In genomic region chr12:120014381-120014735, GRCh38 we compare ENCODE assay signal across 7 cellular contexts. TPM values are rescaled to one million over a fixed set of nuclear protein-coding genes. Genes with fewer than 3 reads are reported as not detected.
DNase-seq lines count a peak whose midpoint lies in the region; ATAC-seq lines count a peak whose summit lies in the region.
"Not testable (repeated sequence)": the region's sequence is repeated elsewhere in the genome, so short reads cannot be mapped to it uniquely, and the experiment has no call there.

No MANE protein-coding gene starts in this region.

- peak overlapping the region in 2 of 4 donors; percentile 12 to 37 for H3K4me3 Mint-ChIP-seq in IgD-negative memory B cell
- peak overlapping the region; percentile 57 for H3K4me3 Mint-ChIP-seq in T-helper 1 cell treated with Interleukin-12 subunit alpha and Interleukin-12 subunit beta and Interleukin-4 antibody, amounts not matched to agents 30 μg/mL and 1 μg/mL, for 36 hours
- H3K4me3 Mint-ChIP-seq in activated CD4-positive, alpha-beta memory T cell treated with anti-CD3 and anti-CD28 coated beads, Interleukin-2, amount 10 ng/mL, durations not matched to agents 7 days and 5 days: peak overlapping the region; percentile 12
- peak overlapping the region; percentile 80 for H3K4me3 Mint-ChIP-seq in activated T-helper 17 cell treated with anti-CD3 and anti-CD28 coated beads, Interleukin-2, amount 50 U/mL, for 72 hours
- peak overlapping the region; percentile 55 for H3K4me3 Mint-ChIP-seq in activated naive CD8-positive, alpha-beta T cell treated with anti-CD3 and anti-CD28 coated beads, Interleukin-2, amount 10 ng/mL, durations not matched to agents 7 days and 5 days
- H3K4me3 Mint-ChIP-seq in naive thymus-derived CD8-positive, alpha-beta T cell: peak overlapping the region; percentile 31 to 82 (median 64)
- peak overlapping the region; percentile 62 for H3K4me3 Mint-ChIP-seq in stimulated activated naive CD8-positive, alpha-beta T cell treated with anti-CD3 and anti-CD28 coated beads, Interleukin-15, Interleukin-2, amounts not matched to agents 100 ng/mL and 50 ng/mL, for 24 hours

- not testable (repeated sequence) for DNase-seq in activated CD4-positive, alpha-beta memory T cell treated with anti-CD3 and anti-CD28 coated beads, Interleukin-2, amount 10 ng/mL, durations not matched to agents 7 days and 5 days; activated naive CD8-positive, alpha-beta T cell treated with anti-CD3 and anti-CD28 coated beads, Interleukin-2, amount 10 ng/mL, durations not matched to agents 7 days and 5 days; naive thymus-derived CD8-positive, alpha-beta T cell

- H3K36me3 Mint-ChIP-seq in IgD-negative memory B cell; naive thymus-derived CD8-positive, alpha-beta T cell: not testable (repeated sequence)
- H3K36me3 Mint-ChIP-seq in T-helper 1 cell treated with Interleukin-12 subunit alpha and Interleukin-12 subunit beta and Interleukin-4 antibody, amounts not matched to agents 30 μg/mL and 1 μg/mL, for 36 hours (ENCODE audit: low read depth): peaks cover 27% of the 10 kb centered on the region
- peaks cover 33% of the 10 kb centered on the region for H3K36me3 Mint-ChIP-seq in activated CD4-positive, alpha-beta memory T cell treated with anti-CD3 and anti-CD28 coated beads, Interleukin-2, amount 10 ng/mL, durations not matched to agents 7 days and 5 days (ENCODE audit: low read depth)
- peaks cover 92% of the 10 kb centered on the region for H3K36me3 Mint-ChIP-seq in activated T-helper 17 cell treated with anti-CD3 and anti-CD28 coated beads, Interleukin-2, amount 50 U/mL, for 72 hours (ENCODE audit: low read depth)
- peaks cover 15% of the 10 kb centered on the region for H3K36me3 Mint-ChIP-seq in activated naive CD8-positive, alpha-beta T cell treated with anti-CD3 and anti-CD28 coated beads, Interleukin-2, amount 10 ng/mL, durations not matched to agents 7 days and 5 days
- H3K36me3 Mint-ChIP-seq in stimulated activated naive CD8-positive, alpha-beta T cell treated with anti-CD3 and anti-CD28 coated beads, Interleukin-15, Interleukin-2, amounts not matched to agents 100 ng/mL and 50 ng/mL, for 24 hours (ENCODE audit: low read depth): peaks cover 62% of the 10 kb centered on the region

- peaks cover 16 to 21% (median 21%) of the 10 kb centered on the region in 3 donors for H3K4me1 Mint-ChIP-seq in IgD-negative memory B cell
- peaks cover 52% of the 10 kb centered on the region for H3K4me1 Mint-ChIP-seq in T-helper 1 cell treated with Interleukin-12 subunit alpha and Interleukin-12 subunit beta and Interleukin-4 antibody, amounts not matched to agents 30 μg/mL and 1 μg/mL, for 36 hours (ENCODE audit: low read depth)
- H3K4me1 Mint-ChIP-seq in activated CD4-positive, alpha-beta memory T cell treated with anti-CD3 and anti-CD28 coated beads, Interleukin-2, amount 10 ng/mL, durations not matched to agents 7 days and 5 days: peaks cover 66% of the 10 kb centered on the region
- peaks cover 41% of the 10 kb centered on the region for H3K4me1 Mint-ChIP-seq in activated T-helper 17 cell treated with anti-CD3 and anti-CD28 coated beads, Interleukin-2, amount 50 U/mL, for 72 hours
- peaks cover 47% of the 10 kb centered on the region for H3K4me1 Mint-ChIP-seq in activated naive CD8-positive, alpha-beta T cell treated with anti-CD3 and anti-CD28 coated beads, Interleukin-2, amount 10 ng/mL, durations not matched to agents 7 days and 5 days
- peaks cover 29 to 78% (median 66%) of the 10 kb centered on the region in 4 donors for H3K4me1 Mint-ChIP-seq in naive thymus-derived CD8-positive, alpha-beta T cell
- peaks cover 97% of the 10 kb centered on the region for H3K4me1 Mint-ChIP-seq in stimulated activated naive CD8-positive, alpha-beta T cell treated with anti-CD3 and anti-CD28 coated beads, Interleukin-15, Interleukin-2, amounts not matched to agents 100 ng/mL and 50 ng/mL, for 24 hours (ENCODE audit: low read depth)

- H3K9me3 Mint-ChIP-seq in IgD-negative memory B cell; T-helper 1 cell treated with Interleukin-12 subunit alpha and Interleukin-12 subunit beta and Interleukin-4 antibody, amounts not matched to agents 30 μg/mL and 1 μg/mL, for 36 hours; activated CD4-positive, alpha-beta memory T cell treated with anti-CD3 and anti-CD28 coated beads, Interleukin-2, amount 10 ng/mL, durations not matched to agents 7 days and 5 days; activated T-helper 17 cell treated with anti-CD3 and anti-CD28 coated beads, Interleukin-2, amount 50 U/mL, for 72 hours; activated naive CD8-positive, alpha-beta T cell treated with anti-CD3 and anti-CD28 coated beads, Interleukin-2, amount 10 ng/mL, durations not matched to agents 7 days and 5 days; naive thymus-derived CD8-positive, alpha-beta T cell; stimulated activated naive CD8-positive, alpha-beta T cell treated with anti-CD3 and anti-CD28 coated beads, Interleukin-15, Interleukin-2, amounts not matched to agents 100 ng/mL and 50 ng/mL, for 24 hours: not testable (repeated sequence)

- POLR2A ChIA-PET in activated CD4-positive, alpha-beta memory T cell treated with anti-CD3 and anti-CD28 coated beads, Interleukin-2, amount 10 ng/mL, durations not matched to agents 7 days and 5 days (lab: Charles Lee): interaction anchor here (0.5 to 7.0 kb wide), 12 partner anchors 8 to 277 kb away, joined by 3 to 87 read pairs (median 3); partner anchors contain the start of genes BICDL1, RNU4-2 and RPLP0
- POLR2A ChIA-PET in activated naive CD8-positive, alpha-beta T cell treated with anti-CD3 and anti-CD28 coated beads, Interleukin-2, amount 10 ng/mL, durations not matched to agents 7 days and 5 days (lab: Charles Lee): interaction anchor here (0.7 to 4.2 kb wide), 6 partner anchors 8 to 279 kb away, joined by 3 to 34 read pairs (median 5); partner anchors contain the start of genes BICDL1, RAB35, RNU4-1 and RNU4-2
- POLR2A ChIA-PET in naive thymus-derived CD8-positive, alpha-beta T cell (lab: Charles Lee): interaction anchor here (0.7 to 2.5 kb wide), 6 partner anchors 10 to 112 kb away, joined by 3 to 35 read pairs (median 3); partner anchors contain the start of gene BICDL1

- ATAC-seq in activated T-helper 17 cell treated with anti-CD3 and anti-CD28 coated beads, Interleukin-2, amount 50 U/mL, for 72 hours (replicated peaks); activated naive CD8-positive, alpha-beta T cell treated with anti-CD3 and anti-CD28 coated beads, Interleukin-2, amount 10 ng/mL, durations not matched to agents 7 days and 5 days (ENCODE audit: low read depth); naive thymus-derived CD8-positive, alpha-beta T cell: not testable (repeated sequence)

- not testable (repeated sequence) for H3K27me3 Mint-ChIP-seq in IgD-negative memory B cell; T-helper 1 cell treated with Interleukin-12 subunit alpha and Interleukin-12 subunit beta and Interleukin-4 antibody, amounts not matched to agents 30 μg/mL and 1 μg/mL, for 36 hours (ENCODE audit: low read depth); activated CD4-positive, alpha-beta memory T cell treated with anti-CD3 and anti-CD28 coated beads, Interleukin-2, amount 10 ng/mL, durations not matched to agents 7 days and 5 days; activated T-helper 17 cell treated with anti-CD3 and anti-CD28 coated beads, Interleukin-2, amount 50 U/mL, for 72 hours; activated naive CD8-positive, alpha-beta T cell treated with anti-CD3 and anti-CD28 coated beads, Interleukin-2, amount 10 ng/mL, durations not matched to agents 7 days and 5 days; naive thymus-derived CD8-positive, alpha-beta T cell; stimulated activated naive CD8-positive, alpha-beta T cell treated with anti-CD3 and anti-CD28 coated beads, Interleukin-15, Interleukin-2, amounts not matched to agents 100 ng/mL and 50 ng/mL, for 24 hours

- CTCF ChIA-PET in activated CD4-positive, alpha-beta memory T cell treated with anti-CD3 and anti-CD28 coated beads, Interleukin-2, amount 10 ng/mL, durations not matched to agents 7 days and 5 days (lab: Charles Lee): interaction anchor here (1.0 kb wide), 2 partner anchors 26 to 73 kb away, joined by 3 to 5 read pairs (median 4); partner anchors contain the start of gene BICDL1

- peak overlapping the region in 2 of 3 donors; percentile 63 to 86 for H3K27ac Mint-ChIP-seq in IgD-negative memory B cell
- peak overlapping the region; percentile 92 for H3K27ac Mint-ChIP-seq in T-helper 1 cell treated with Interleukin-12 subunit alpha and Interleukin-12 subunit beta and Interleukin-4 antibody, amounts not matched to agents 30 μg/mL and 1 μg/mL, for 36 hours
- peak overlapping the region; percentile 92 for H3K27ac Mint-ChIP-seq in activated CD4-positive, alpha-beta memory T cell treated with anti-CD3 and anti-CD28 coated beads, Interleukin-2, amount 10 ng/mL, durations not matched to agents 7 days and 5 days
- H3K27ac Mint-ChIP-seq in activated T-helper 17 cell treated with anti-CD3 and anti-CD28 coated beads, Interleukin-2, amount 50 U/mL, for 72 hours: peak overlapping the region; percentile 100
- H3K27ac Mint-ChIP-seq in activated naive CD8-positive, alpha-beta T cell treated with anti-CD3 and anti-CD28 coated beads, Interleukin-2, amount 10 ng/mL, durations not matched to agents 7 days and 5 days: peak overlapping the region; percentile 88
- peak overlapping the region; percentile 92 to 99 (median 96) for H3K27ac Mint-ChIP-seq in naive thymus-derived CD8-positive, alpha-beta T cell
- peak overlapping the region; percentile 98 for H3K27ac Mint-ChIP-seq in stimulated activated naive CD8-positive, alpha-beta T cell treated with anti-CD3 and anti-CD28 coated beads, Interleukin-15, Interleukin-2, amounts not matched to agents 100 ng/mL and 50 ng/mL, for 24 hours

RNA-seq across cellular contexts. Expression of gene BICDL1, which starts 25.3 kb away (rescaled TPM):
- 1.1 TPM for polyA plus RNA-seq in IgD-negative memory B cell
- 10 to 100 TPM; 44.6 to 44.7 TPM for total RNA-seq in activated CD4-positive, alpha-beta memory T cell treated with anti-CD3 and anti-CD28 coated beads, Interleukin-2, amount 10 ng/mL, durations not matched to agents 7 days and 5 days
- 10 to 100 TPM; 36.9 to 91.6 TPM for total RNA-seq in activated T-helper 17 cell treated with anti-CD3 and anti-CD28 coated beads, Interleukin-2, amount 50 U/mL, for 72 hours
- total RNA-seq in activated naive CD8-positive, alpha-beta T cell treated with anti-CD3 and anti-CD28 coated beads, Interleukin-2, amount 10 ng/mL, durations not matched to agents 7 days and 5 days: 100 to 1,000 TPM in 1 of 2 experiments, 10 to 100 TPM in 1; 98.5 to 100 TPM
- 100 to 1,000 TPM; 147 to 157 TPM for total RNA-seq in naive thymus-derived CD8-positive, alpha-beta T cell
- polyA plus RNA-seq in naive thymus-derived CD8-positive, alpha-beta T cell: 1 to 10 TPM; 1.2 to 1.9 (median 1.4) TPM
